In the genomic region with DNA sequence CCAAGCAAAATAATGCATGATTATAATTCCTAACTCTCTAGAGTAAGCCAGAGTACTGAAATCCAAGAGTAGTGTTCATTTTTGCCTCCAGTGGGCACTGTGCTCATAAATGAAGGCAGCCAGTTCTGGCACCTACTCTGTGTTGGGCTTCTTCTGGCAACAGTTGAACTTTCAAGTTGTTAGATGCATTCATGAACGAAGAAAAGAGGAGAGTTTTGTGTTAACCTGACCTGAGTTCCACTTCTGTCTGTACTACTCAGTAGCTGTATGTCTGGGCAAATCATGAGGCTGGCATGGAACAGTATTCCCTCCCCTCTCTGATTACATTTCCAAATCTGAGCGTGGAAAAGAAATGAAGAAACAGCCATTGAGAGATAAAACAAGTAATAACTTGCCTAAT, we compare ENCODE assay signal across 8 cellular contexts. TPM values are rescaled to one million over a fixed set of nuclear protein-coding genes. Genes with fewer than 3 reads are reported as not detected.
A peak's percentile ranks its signal among the peaks of the same experiment; 100 is the strongest.
DNase-seq lines count a peak whose midpoint lies in the region; ATAC-seq and TF ChIP-seq lines count a peak whose summit lies in the region.

No MANE protein-coding gene starts in this region.

- TF ChIP-seq CTCF in HFF-Myc (IDR thresholded peaks at IDR 0.05; ENCODE audit: low read depth, low read length, missing control alignments) (peak; percentile 59), upper lobe of right lung (IDR thresholded peaks at IDR 0.05) (peak; percentile 58), sigmoid colon (IDR thresholded peaks at IDR 0.05) (peak in 2 of 4 experiments; percentile 15 to 24)

- TF ChIP-seq EP300 in sigmoid colon (IDR thresholded peaks at IDR 0.05) = no peak

- TF ChIP-seq POLR2A in sigmoid colon (IDR thresholded peaks at IDR 0.05) = no peak

- WGBS in sigmoid colon, 2 donors = 52 to 63% methylated on average over 2 of the region's 2 CpGs

- H3K36me3 ChIP-seq in upper lobe of right lung (no peaks in the 10 kb centered on the region), sigmoid colon (no peaks in the 10 kb centered on the region)

- peaks cover 4 to 7% of the 10 kb centered on the region in 2 donors for H3K9me3 Mint-ChIP-seq in effector memory CD8-positive, alpha-beta T cell

- peak; percentile 77 for ATAC-seq in left ventricle myocardium superior
- peak; percentile 83 for ATAC-seq in upper lobe of right lung
- ATAC-seq in effector memory CD8-positive, alpha-beta T cell (replicated peaks) = no peak
- ATAC-seq in HG03521 (IDR thresholded peaks at IDR 0.05; ENCODE audit: unreplicated experiment) = no peak

- H3K27ac ChIP-seq in upper lobe of right lung (no peak overlapping the region), sigmoid colon (no peak overlapping the region)

- DNase-seq in EL = peak; percentile 25
- no peak for DNase-seq in HFF-Myc (ENCODE audit: extremely low read depth, low read depth)
- DNase-seq in RPMI8226 = peak; percentile 47
- no peak for DNase-seq in left ventricle myocardium superior
- DNase-seq in upper lobe of right lung = no peak
- no peak for DNase-seq in sigmoid colon
- no peak for DNase-seq in effector memory CD8-positive, alpha-beta T cell

- peaks cover 0 to 6% of the 10 kb centered on the region in 2 donors for H3K27me3 Mint-ChIP-seq in effector memory CD8-positive, alpha-beta T cell

- H3K4me1 ChIP-seq in upper lobe of right lung = no peaks in the 10 kb centered on the region
- no peaks in the 10 kb centered on the region for H3K4me1 ChIP-seq in sigmoid colon

- H3K27ac Mint-ChIP-seq in effector memory CD8-positive, alpha-beta T cell = no peak overlapping the region

- H3K27me3 ChIP-seq in upper lobe of right lung (peaks cover 2% of the 10 kb centered on the region), sigmoid colon (no peaks in the 10 kb centered on the region)

- H3K9me3 ChIP-seq in upper lobe of right lung (no peaks in the 10 kb centered on the region), sigmoid colon (no peaks in the 10 kb centered on the region)

- H3K4me3 ChIP-seq in HFF-Myc (replicated peaks; ENCODE audit: low read depth, low read length) (no peak overlapping the region), upper lobe of right lung (no peak overlapping the region), sigmoid colon (no peak overlapping the region)

- intact Hi-C loops in left ventricle myocardium superior (cut with micrococcal nuclease) (no loop called here), upper lobe of right lung (cut with DNase I) (no loop called here), sigmoid colon (cut with DNase I) (no loop called here)

- no peaks in the 10 kb centered on the region for H3K4me1 Mint-ChIP-seq in effector memory CD8-positive, alpha-beta T cell (ENCODE audit: low read depth in 2 of 2)

- no peaks in the 10 kb centered on the region for H3K36me3 Mint-ChIP-seq in effector memory CD8-positive, alpha-beta T cell (ENCODE audit: insufficient read depth)

- no peak overlapping the region for H3K4me3 Mint-ChIP-seq in effector memory CD8-positive, alpha-beta T cell

RNA-seq across cellular contexts. Expression of a gene that starts 20.3 kb away (rescaled TPM):
- total RNA-seq in left ventricle myocardium superior = 0.40 TPM
- 4.3 TPM for total RNA-seq in upper lobe of right lung
- total RNA-seq in sigmoid colon = 10 to 100 TPM in 1 of 4 donors, 1 to 10 TPM in 2, under 1 TPM in 1; 0.83 to 14.6 (median 2.6) TPM
- 1 to 10 TPM in 1 of 3 donors, under 1 TPM in 1, not detected in 1; 0.23 to 2.4 TPM for polyA plus RNA-seq in sigmoid colon

Comparison
In these comparisons a context has a peak if more than half of its experiments do, and no peak if none do; other contexts are left out.
1. DNase-seq: peak in EL (single experiment) and RPMI8226 (single experiment); none in HFF-Myc (single experiment), left ventricle myocardium superior (single experiment), upper lobe of right lung (single experiment), sigmoid colon (single experiment) and effector memory CD8-positive, alpha-beta T cell (0 of 3).
2. ATAC-seq: peak in left ventricle myocardium superior (single experiment) and upper lobe of right lung (single experiment); none in effector memory CD8-positive, alpha-beta T cell (single experiment) and HG03521 (single experiment).